22 cellular contexts compared by ENCODE assay signal in genomic region chr7:121261207-121261884, GRCh38.
A peak's percentile ranks its signal among the peaks of the same experiment; 100 is the strongest.
DNase-seq lines count a peak whose midpoint lies in the region; ATAC-seq and TF ChIP-seq lines count a peak whose summit lies in the region.
"Had no signal": no experiment of that assay in that cellular context is flagged by ENCODE, and none has a peak within 500 bp of the region (broad histone marks: within the 10 kb centered on the region; RNA-seq: fewer than 3 reads in every experiment).

No MANE protein-coding gene starts in this region.

- H3K36me3 Mint-ChIP-seq in endodermal cell (ENCODE audit: low read depth) = no peaks in the 10 kb centered on the region
- peaks cover 25 to 35% of the 10 kb centered on the region in 2 donors for H3K36me3 Mint-ChIP-seq in stimulated activated naive B cell treated with anti-CD40 and anti-IgM and Interleukin-4, amounts not matched to agents 10 μg/mL and 1 μg/mL and 100 μg/mL, for 72 hours
- H3K36me3 Mint-ChIP-seq: CD14-positive monocyte; CD8-positive, alpha-beta memory T cell had no signal

- no peak for TF ChIP-seq RAD21 in IMR-90 (IDR thresholded peaks at IDR 0.05; ENCODE audit: low read length)

- no peak overlapping the region for H4K8ac ChIP-seq in IMR-90 (ENCODE audit: low read depth in 2 of 2, low read length in 2 of 2)

- H3K4ac ChIP-seq in IMR-90 (ENCODE audit: low read depth, low read length) = no peak overlapping the region

- H3K14ac ChIP-seq in IMR-90 (replicated peaks; ENCODE audit: low read depth, low read length) = no peak overlapping the region

- no peak for TF ChIP-seq POLR2A in IMR-90 (IDR thresholded peaks at IDR 0.05; ENCODE audit: low read depth, low read length)

- CTCF ChIA-PET in IMR-90 (lab: Yijun Ruan, JAX) = no interaction called here

- no peak overlapping the region for H2BK120ac ChIP-seq in IMR-90 (ENCODE audit: low read depth, low read length)

- no peaks in the 10 kb centered on the region for H3K27me3 ChIP-seq in IMR-90 (ENCODE audit: control insufficient read depth, insufficient read depth, low read length)
- H3K27me3 ChIP-seq in endodermal cell (ENCODE audit: control insufficient read depth, insufficient read depth, low read length, poor library complexity, severe bottlenecking) = no peaks in the 10 kb centered on the region
- H3K27me3 ChIP-seq in hepatocyte = no peaks in the 10 kb centered on the region
- H3K27me3 ChIP-seq: BE2C; BLaER1 treated with 17β-estradiol and CSF1 and Interleukin-3, amounts not matched to agents 10 nM and 100 nM had no signal

- no peaks in the 10 kb centered on the region for H3K9me2 ChIP-seq in hepatocyte (replicated peaks; ENCODE audit: insufficient read depth)

- no peak overlapping the region for H2AK5ac ChIP-seq in IMR-90 (ENCODE audit: low read depth, low read length)

- peaks cover 2% of the 10 kb centered on the region; the same call in 1 of the 2 replicates for H3K9me3 ChIP-seq in IMR-90 (ENCODE audit: control insufficient read depth, insufficient read depth, low read length)
- no peaks in the 10 kb centered on the region for H3K9me3 ChIP-seq in endodermal cell (ENCODE audit: control insufficient read depth, low read length)
- H3K9me3 ChIP-seq in mucosa of descending colon = no peaks in the 10 kb centered on the region
- H3K9me3 ChIP-seq in hepatocyte (ENCODE audit: low read depth) = no peaks in the 10 kb centered on the region
- H3K9me3 ChIP-seq: A549, BE2C had no signal

- no peak for DNase-seq in IMR-90
- DNase-seq in endodermal cell = no peak
- DNase-seq in mucosa of descending colon = peak in 1 of 3 donors; percentile 7
- no peak for DNase-seq in stimulated activated naive B cell treated with anti-CD40 and anti-IgM and Interleukin-4, amounts not matched to agents 10 μg/mL and 1 μg/mL and 100 μg/mL, for 72 hours
- no peak for DNase-seq in hepatocyte (ENCODE audit: low spot score)
- no peak for DNase-seq in activated CD4-positive, alpha-beta T cell treated with anti-CD3 and anti-CD28 coated beads for 1 hour
- no peak for DNase-seq in coronary artery (ENCODE audit: low spot score)
- DNase-seq: 8988T; ACHN; AML-193; BE2C; CD4-positive, alpha-beta T cell; CD8-positive, alpha-beta memory T cell; DMS 273 treated with DMSO at 0.1 percent for 48 hours; DMS53; DMS79 treated with DMSO at 0.1 percent for 48 hours; GF-D8; GOT3; HCEC 1CT had no signal

- H4K20me1 ChIP-seq in IMR-90 (ENCODE audit: insufficient read depth, low read length) (no peaks in the 10 kb centered on the region; the same call in 1 of the 2 replicates), hepatocyte (ENCODE audit: insufficient read depth, poor library complexity, severe bottlenecking) (no peaks in the 10 kb centered on the region)
- H4K20me1 ChIP-seq: BLaER1 treated with 17β-estradiol and CSF1 and Interleukin-3, amounts not matched to agents 10 nM and 100 nM had no signal

- H3K79me2 ChIP-seq in hepatocyte = no peaks in the 10 kb centered on the region

- in situ Hi-C loops in IMR-90 (cut with MboI; ENCODE audit: low sequenced_read_pairs) = no loop called here

- H3K4me2 ChIP-seq in IMR-90 (ENCODE audit: low read depth, low read length) (no peak overlapping the region), hepatocyte (no peak overlapping the region)
- H3K4me2 ChIP-seq: A549; BLaER1 treated with 17β-estradiol and CSF1 and Interleukin-3, amounts not matched to agents 10 nM and 100 nM had no signal

- no CpG with 5 or more reads among the region's 3 CpGs for WGBS in IMR-90 (ENCODE audit: extremely low coverage in 2 of 2, insufficient read length in 1 of 2), 2 experiments
- 90% methylated on average over 2 to 3 of the region's 3 CpGs for WGBS in endodermal cell (ENCODE audit: insufficient coverage in 1 of 2, insufficient read length in 1 of 2), 2 experiments
- WGBS in hepatocyte (ENCODE audit: low lambda C conversion rate, missing lambda C conversion rate) = 73% methylated on average over 3 of the region's 3 CpGs

- TF ChIP-seq CTCF in IMR-90 (conservative IDR thresholded peaks at IDR 0.05; ENCODE audit: low read depth, low read length) = no peak
- TF ChIP-seq CTCF in endodermal cell (conservative IDR thresholded peaks at IDR 0.05) = no peak
- TF ChIP-seq CTCF in mucosa of descending colon (IDR thresholded peaks at IDR 0.05) = no peak
- no peak for TF ChIP-seq CTCF in hepatocyte (IDR thresholded peaks at IDR 0.05; ENCODE audit: poor library complexity)
- TF ChIP-seq CTCF in coronary artery (IDR thresholded peaks at IDR 0.05) = no peak

- intact Hi-C loops in IMR-90 (cut with micrococcal nuclease) = no loop called here
- intact Hi-C loops in mucosa of descending colon (cut with DNase I, micrococcal nuclease) = no loop called here

- no peak overlapping the region for H2BK20ac ChIP-seq in IMR-90 (ENCODE audit: low read depth, low read length)

- dilution Hi-C loops in IMR-90 (cut with HindIII; ENCODE audit: low sequenced_read_pairs, unreplicated experiment) = no loop called here

- H3K36me3 ChIP-seq in IMR-90 (ENCODE audit: control insufficient read depth, insufficient read depth, low read length) = peaks cover 1% of the 10 kb centered on the region
- no peaks in the 10 kb centered on the region for H3K36me3 ChIP-seq in endodermal cell (ENCODE audit: control insufficient read depth, insufficient read depth, low read length)
- H3K36me3 ChIP-seq in mucosa of descending colon (ENCODE audit: low read depth) = no peaks in the 10 kb centered on the region
- no peaks in the 10 kb centered on the region for H3K36me3 ChIP-seq in hepatocyte (replicated peaks; ENCODE audit: insufficient read depth, low read depth)
- H3K36me3 ChIP-seq: BE2C had no signal

- H2AFZ ChIP-seq in IMR-90 (replicated peaks; ENCODE audit: low read length, poor library complexity) (no peak overlapping the region), hepatocyte (no peak overlapping the region)

- no peak for ATAC-seq in IMR-90 (ENCODE audit: low read depth)
- ATAC-seq in mucosa of descending colon = peak; percentile 53
- ATAC-seq in stimulated activated naive B cell treated with anti-CD40 and anti-IgM and Interleukin-4, amounts not matched to agents 10 μg/mL and 1 μg/mL and 100 μg/mL, for 72 hours (replicated peaks) = peak; percentile 57 to 75
- ATAC-seq: A549 had no signal

- H3K27ac ChIP-seq in IMR-90 (ENCODE audit: insufficient read depth, low read length) = no peak overlapping the region
- H3K27ac ChIP-seq in endodermal cell (ENCODE audit: low read depth, low read length) = no peak overlapping the region
- H3K27ac ChIP-seq in hepatocyte = no peak overlapping the region
- no peak overlapping the region for H3K27ac ChIP-seq in coronary artery
- H3K27ac ChIP-seq: A549; BLaER1 treated with 17β-estradiol and CSF1 and Interleukin-3, amounts not matched to agents 10 nM and 100 nM had no signal

- no peak overlapping the region for H3K4me3 Mint-ChIP-seq in endodermal cell
- no peak overlapping the region for H3K4me3 Mint-ChIP-seq in stimulated activated naive B cell treated with anti-CD40 and anti-IgM and Interleukin-4, amounts not matched to agents 10 μg/mL and 1 μg/mL and 100 μg/mL, for 72 hours
- H3K4me3 Mint-ChIP-seq: CD14-positive monocyte; CD4-positive, alpha-beta T cell; CD8-positive, alpha-beta memory T cell had no signal

- no peak overlapping the region for H3K56ac ChIP-seq in IMR-90 (ENCODE audit: extremely low read depth, insufficient read depth, low read length)

- no TSS peak for BruUV-seq in IMR-90 (replicated peaks; lab: Mats Ljungman, UMichigan)

- no peaks in the 10 kb centered on the region for H3K9me3 Mint-ChIP-seq in endodermal cell
- peaks cover 3 to 4% of the 10 kb centered on the region in 2 donors for H3K9me3 Mint-ChIP-seq in stimulated activated naive B cell treated with anti-CD40 and anti-IgM and Interleukin-4, amounts not matched to agents 10 μg/mL and 1 μg/mL and 100 μg/mL, for 72 hours
- H3K9me3 Mint-ChIP-seq: CD4-positive, alpha-beta T cell had no signal

- peak overlapping the region; percentile 77 for H2BK5ac ChIP-seq in IMR-90 (ENCODE audit: low read depth, low read length, poor library complexity, severe bottlenecking)

- H3K9ac ChIP-seq in IMR-90 (ENCODE audit: low read depth, low read length) (no peak overlapping the region), endodermal cell (ENCODE audit: extremely low read depth, low read length, poor library complexity, severe bottlenecking) (no peak overlapping the region)
- H3K9ac ChIP-seq: BLaER1 treated with 17β-estradiol and CSF1 and Interleukin-3, amounts not matched to agents 10 nM and 100 nM had no signal

- H3K9me1 ChIP-seq in IMR-90 (ENCODE audit: insufficient read depth, low read length) = 0 out of 2 replicates have a peak, but pooled peaks cover 3% of the 10 kb centered on the region

- no peak overlapping the region for H3K23ac ChIP-seq in IMR-90 (ENCODE audit: low read depth, low read length)

- H4K5ac ChIP-seq in IMR-90 (ENCODE audit: low read depth, low read length) = no peak overlapping the region

- peaks cover 0 to 4% of the 10 kb centered on the region in 2 experiments; a peak in 2 of 4 replicates for H3K79me1 ChIP-seq in IMR-90 (ENCODE audit: low read depth in 1 of 2, low read length in 2 of 2)

- no peak overlapping the region for H2AK9ac ChIP-seq in IMR-90 (replicated peaks; ENCODE audit: low read depth, low read length, poor library complexity)

- POLR2A ChIA-PET in IMR-90 (lab: Charles Lee; ENCODE audit: unreplicated experiment) = no interaction called here

- no peak overlapping the region for H3K18ac ChIP-seq in IMR-90 (ENCODE audit: low read depth, low read length)

- H2BK15ac ChIP-seq in IMR-90 (ENCODE audit: low read depth, low read length) = no peak overlapping the region

- H3K4me1 ChIP-seq in IMR-90 (ENCODE audit: control insufficient read depth, insufficient read depth, low read length) (peaks cover 2% of the 10 kb centered on the region; the same call in 1 of the 2 replicates), endodermal cell (ENCODE audit: control insufficient read depth, insufficient read depth, low read length) (no peaks in the 10 kb centered on the region), mucosa of descending colon (ENCODE audit: low read depth) (no peaks in the 10 kb centered on the region), hepatocyte (ENCODE audit: insufficient read depth) (no peaks in the 10 kb centered on the region)
- H3K4me1 ChIP-seq: A549; BE2C; BLaER1 treated with 17β-estradiol and CSF1 and Interleukin-3, amounts not matched to agents 10 nM and 100 nM had no signal

- no peaks in the 10 kb centered on the region for H3K4me1 Mint-ChIP-seq in endodermal cell
- peaks cover 22 to 51% of the 10 kb centered on the region in 2 donors for H3K4me1 Mint-ChIP-seq in stimulated activated naive B cell treated with anti-CD40 and anti-IgM and Interleukin-4, amounts not matched to agents 10 μg/mL and 1 μg/mL and 100 μg/mL, for 72 hours
- H3K4me1 Mint-ChIP-seq: CD14-positive monocyte; CD8-positive, alpha-beta memory T cell had no signal

- peak overlapping the region; percentile 32 for H3K27ac Mint-ChIP-seq in endodermal cell
- H3K27ac Mint-ChIP-seq in stimulated activated naive B cell treated with anti-CD40 and anti-IgM and Interleukin-4, amounts not matched to agents 10 μg/mL and 1 μg/mL and 100 μg/mL, for 72 hours = peak overlapping the region; percentile 79
- H3K27ac Mint-ChIP-seq: CD14-positive monocyte; CD4-positive, alpha-beta T cell; CD8-positive, alpha-beta memory T cell had no signal

- no peak overlapping the region for H4K91ac ChIP-seq in IMR-90 (ENCODE audit: insufficient read depth, low read depth, low read length)

- no peak overlapping the region for H3K4me3 ChIP-seq in IMR-90 (ENCODE audit: insufficient read depth, low read depth, low read length)
- no peak overlapping the region for H3K4me3 ChIP-seq in endodermal cell (ENCODE audit: low read length)
- no peak overlapping the region for H3K4me3 ChIP-seq in mucosa of descending colon
- H3K4me3 ChIP-seq in hepatocyte = no peak overlapping the region
- no peak overlapping the region for H3K4me3 ChIP-seq in coronary artery
- H3K4me3 ChIP-seq: A549; BLaER1 treated with 17β-estradiol and CSF1 and Interleukin-3, amounts not matched to agents 10 nM and 100 nM had no signal

- no peaks in the 10 kb centered on the region for H3K27me3 Mint-ChIP-seq in endodermal cell (ENCODE audit: insufficient read depth)
- H3K27me3 Mint-ChIP-seq in stimulated activated naive B cell treated with anti-CD40 and anti-IgM and Interleukin-4, amounts not matched to agents 10 μg/mL and 1 μg/mL and 100 μg/mL, for 72 hours = no peaks in the 10 kb centered on the region
- H3K27me3 Mint-ChIP-seq: CD4-positive, alpha-beta T cell had no signal
